Comparison of ENCODE assay signal across 8 cellular contexts in the genomic region with DNA sequence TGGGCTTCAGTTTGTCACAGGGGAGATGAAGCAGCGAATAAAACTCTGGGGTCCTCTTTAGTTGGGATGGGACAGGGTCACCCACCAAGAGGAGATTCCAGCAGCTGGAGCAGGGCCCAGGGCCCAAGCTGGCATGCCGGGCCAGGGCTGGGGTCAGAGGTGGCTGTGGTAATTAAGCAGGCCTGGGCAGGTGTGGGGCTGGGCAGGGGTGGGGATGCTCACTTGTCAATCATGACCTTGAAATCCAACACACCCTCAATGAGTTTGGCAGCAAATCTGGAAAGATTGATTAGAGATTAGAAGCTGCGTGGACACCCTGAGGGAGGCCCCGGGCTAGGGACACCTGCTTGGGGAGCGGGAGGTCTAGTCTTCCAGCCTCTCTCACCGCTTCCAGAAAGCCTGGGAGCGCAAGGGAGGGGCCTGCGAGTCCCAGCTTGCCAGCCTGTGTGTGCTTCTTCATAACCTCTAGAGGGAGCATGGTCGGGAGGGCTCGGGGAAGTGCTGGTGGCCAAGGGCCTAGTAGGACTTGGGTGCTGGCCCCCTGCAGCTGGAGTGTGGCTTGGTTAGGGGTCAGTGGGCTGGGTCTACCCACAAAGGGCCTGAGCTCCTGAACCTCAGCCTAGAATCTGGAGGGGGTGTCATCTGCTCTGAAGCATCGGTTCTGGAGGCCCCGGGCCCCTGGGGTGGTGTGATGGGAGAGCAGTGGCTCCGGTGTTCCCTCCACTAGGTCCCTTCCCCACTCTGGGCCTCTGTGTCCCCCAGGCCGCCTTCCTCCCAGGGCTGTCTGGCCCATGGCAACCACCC. TPM values are rescaled to one million over a fixed set of nuclear protein-coding genes. Genes with fewer than 3 reads are reported as not detected.
DNase-seq lines count a peak whose midpoint lies in the region; ATAC-seq, FAIRE-seq and TF ChIP-seq lines count a peak whose summit lies in the region.

No MANE protein-coding gene starts in this region.

- H3K4me3 ChIP-seq in MM.1S (ENCODE audit: low read length) (no peak overlapping the region), psoas muscle (peak overlapping the region; percentile 38)

- peak; percentile 40 for DNase-seq in activated CD4-positive, alpha-beta T cell treated with anti-CD3 and anti-CD28 coated beads for 48 hours
- no peak for DNase-seq in activated CD4-positive, alpha-beta T cell treated with anti-CD3 and anti-CD28 coated beads for 1 hour
- DNase-seq in MM.1S: peak; percentile 46
- DNase-seq in UCSD-AML1 (lab: John Stamatoyannopoulos, UW; ENCODE audit: unreplicated experiment): peak; percentile 53
- peak; percentile 43 to 71 for DNase-seq in frontal cortex (ENCODE audit: low spot score in 2 of 2)
- peak; percentile 67 to 84 for DNase-seq in psoas muscle

- H3F3A ChIP-seq in MM.1S (ENCODE audit: insufficient read depth, low read length): no peaks in the 10 kb centered on the region

- H3K27ac ChIP-seq in MM.1S (ENCODE audit: low read length) (no peak overlapping the region), psoas muscle (peak overlapping the region; percentile 84)

- TF ChIP-seq CTCF in MM.1S (IDR thresholded peaks at IDR 0.05; ENCODE audit: low read length) (peak; percentile 54), psoas muscle (IDR thresholded peaks at IDR 0.05) (peak; percentile 56)

- H3K9me3 ChIP-seq in MM.1S (replicated peaks; ENCODE audit: insufficient read depth, low read length) (no peaks in the 10 kb centered on the region), psoas muscle (no peaks in the 10 kb centered on the region)

- 32 to 36% (median 35%) methylated on average over 13 to 14 of the region's 14 CpGs for whole genome bisulfite sequencing in psoas muscle, 3 donors

- no peaks in the 10 kb centered on the region for H3K79me2 ChIP-seq in MM.1S (ENCODE audit: low read length)

- no peak for FAIRE-seq in frontal cortex (lab: Jason Lieb, UNC)

- H3K4me1 ChIP-seq in MM.1S (ENCODE audit: low read length) (no peaks in the 10 kb centered on the region), psoas muscle (peaks cover 25% of the 10 kb centered on the region)

- H3K4me2 ChIP-seq in MM.1S (ENCODE audit: low read depth, low read length): no peak overlapping the region

- intact Hi-C loops in psoas muscle (cut with DNase I): no loop called here

- H3K27me3 ChIP-seq in MM.1S (replicated peaks; ENCODE audit: insufficient read depth, low read length): peaks cover 13% of the 10 kb centered on the region
- no peaks in the 10 kb centered on the region for H3K27me3 ChIP-seq in psoas muscle (ENCODE audit: insufficient read depth in 3 of 3, low read length in 2 of 3)

- no peaks in the 10 kb centered on the region for H3K36me3 ChIP-seq in MM.1S (replicated peaks; ENCODE audit: insufficient read depth, low read length)
- H3K36me3 ChIP-seq in psoas muscle (ENCODE audit: insufficient read depth in 1 of 2, low read depth in 1 of 2): peaks cover 4 to 60% of the 10 kb centered on the region in 2 donors

- ATAC-seq in psoas muscle (peak; percentile 82 to 85 (median 82)), GM18511 (IDR thresholded peaks at IDR 0.05; ENCODE audit: unreplicated experiment) (no peak), GM18907 (IDR thresholded peaks at IDR 0.05; ENCODE audit: unreplicated experiment) (no peak)

- H3K9me2 ChIP-seq in MM.1S (replicated peaks; ENCODE audit: insufficient read depth, low read length): no peaks in the 10 kb centered on the region

- no peak overlapping the region for H2AFZ ChIP-seq in MM.1S (ENCODE audit: low read length)

- no peak overlapping the region for H3K9ac ChIP-seq in MM.1S (ENCODE audit: low read length)

- no peaks in the 10 kb centered on the region for H4K20me1 ChIP-seq in MM.1S (ENCODE audit: insufficient read depth, low read length)

RNA-seq across cellular contexts. Expression of gene CRAT, which starts 7.6 kb away (rescaled TPM):
- total RNA-seq in frontal cortex (12.2 TPM), psoas muscle (100 to 1,000 TPM; 123 to 229 (median 164) TPM)
- 100 to 1,000 TPM in 2 of 3 donors, 10 to 100 TPM in 1; 88.7 to 106 (median 100) TPM for polyA plus RNA-seq in psoas muscle

RNA-seq across cellular contexts. Expression of gene PTPA, which starts 8.2 kb away (rescaled TPM):
- total RNA-seq in frontal cortex (55.0 TPM), psoas muscle (100 to 1,000 TPM in 2 of 4 donors, 10 to 100 TPM in 2; 95.1 to 110 (median 102) TPM)
- 100 to 1,000 TPM in 1 of 3 donors, 10 to 100 TPM in 2; 54.1 to 109 (median 83.1) TPM for polyA plus RNA-seq in psoas muscle

RNA-seq across cellular contexts. Expression of gene DOLPP1, which starts 22.1 kb away (rescaled TPM):
- total RNA-seq in frontal cortex: 16.7 TPM
- 1 to 10 TPM; 2.1 to 4.7 (median 4.2) TPM for total RNA-seq in psoas muscle
- 1 to 10 TPM; 2.3 to 5.2 (median 4.7) TPM for polyA plus RNA-seq in psoas muscle

Comparison
In these comparisons a context has a peak if more than half of its experiments do, and no peak if none do; other contexts are left out.
1. ATAC-seq: peak in psoas muscle (4 of 4); none in GM18511 (single experiment) and GM18907 (single experiment).